In genomic region chr22:20741634-20742581, GRCh38 we compare ENCODE assay signal across 8 cellular contexts. TPM values are rescaled to one million over a fixed set of nuclear protein-coding genes. Genes with fewer than 3 reads are reported as not detected.
A peak's percentile ranks its signal among the peaks of the same experiment; 100 is the strongest.
DNase-seq lines count a peak whose midpoint lies in the region; ATAC-seq and TF ChIP-seq lines count a peak whose summit lies in the region.

No MANE protein-coding gene starts in this region.

- no peaks in the 10 kb centered on the region for H3K79me2 ChIP-seq in hepatocyte

- H3K9me2 ChIP-seq in hepatocyte (replicated peaks; ENCODE audit: insufficient read depth): no peaks in the 10 kb centered on the region

- DNase-seq in A673 (ENCODE audit: low spot score) (peak; percentile 59), GM04504 (ENCODE audit: low read depth) (peak; percentile 3), NCI-H69 (lab: John Stamatoyannopoulos, UW) (peak; percentile 22), hepatocyte (ENCODE audit: low spot score) (peak; percentile 42)
- peak; percentile 8 for DNase-seq in activated effector memory CD4-positive, alpha-beta T cell treated with Interleukin-2 at 50 U/mL for 16 hours
- peak; percentile 24 for DNase-seq in stimulated activated CD4-positive, alpha-beta T cell treated with anti-CD3 and anti-CD28 coated beads, Interleukin-2, amount 100 ng/mL, for 4 hours (ENCODE audit: low read depth)

- no peaks in the 10 kb centered on the region for H4K20me1 ChIP-seq in hepatocyte (ENCODE audit: insufficient read depth, poor library complexity, severe bottlenecking)

- H3K9me3 ChIP-seq in A673 (ENCODE audit: low read depth, low read length, poor library complexity, severe bottlenecking) (peaks cover 7% of the 10 kb centered on the region), hepatocyte (ENCODE audit: low read depth) (peaks cover 8% of the 10 kb centered on the region)

- H3K4me2 ChIP-seq in hepatocyte: no peak overlapping the region

- H3K36me3 ChIP-seq in A673 (ENCODE audit: insufficient read depth, low read length, poor library complexity, severe bottlenecking): peaks cover 11% of the 10 kb centered on the region
- H3K36me3 ChIP-seq in hepatocyte (replicated peaks; ENCODE audit: insufficient read depth, low read depth): no peaks in the 10 kb centered on the region

- TF ChIP-seq CTCF in A673 (conservative IDR thresholded peaks at IDR 0.05; ENCODE audit: low read depth, low read length) (peak; percentile 85), hepatocyte (IDR thresholded peaks at IDR 0.05; ENCODE audit: poor library complexity) (peak; percentile 50)

- no TSS peak for BruUV-seq in A673 (replicated peaks; lab: Mats Ljungman, UMichigan)

- POLR2A ChIA-PET in A673 (lab: Charles Lee; ENCODE audit: low non-redundant PET): no interaction called here

- no peak for ATAC-seq in HG03280 (IDR thresholded peaks at IDR 0.05; ENCODE audit: unreplicated experiment)
- ATAC-seq in GM21528 (IDR thresholded peaks at IDR 0.05; ENCODE audit: low FRiP score, unreplicated experiment): no peak

- H3K4me1 ChIP-seq in A673 (ENCODE audit: insufficient read depth, low read length, poor library complexity, severe bottlenecking): no peaks in the 10 kb centered on the region
- no peaks in the 10 kb centered on the region for H3K4me1 ChIP-seq in hepatocyte (ENCODE audit: insufficient read depth)

- no peaks in the 10 kb centered on the region for H3K27me3 ChIP-seq in A673 (replicated peaks; ENCODE audit: insufficient read depth, low read depth, low read length, poor library complexity)
- H3K27me3 ChIP-seq in hepatocyte: no peaks in the 10 kb centered on the region

- H3K4me3 ChIP-seq in A673 (ENCODE audit: low read depth, low read length, poor library complexity, severe bottlenecking) (no peak overlapping the region), hepatocyte (no peak overlapping the region)

- WGBS in hepatocyte (ENCODE audit: low lambda C conversion rate, missing lambda C conversion rate): 79% methylated on average over 16 of the region's 16 CpGs

- intact Hi-C loops in A673 (cut with micrococcal nuclease; ENCODE audit: unreplicated experiment): no loop called here

- H3K27ac ChIP-seq in A673 (ENCODE audit: low read depth, low read length, poor library complexity, severe bottlenecking) (no peak overlapping the region), hepatocyte (no peak overlapping the region)

- H2AFZ ChIP-seq in hepatocyte: no peak overlapping the region

- CTCF ChIA-PET in A673 (lab: Charles Lee): interaction anchor here (0.6 kb wide), 1 partner anchor 313 kb away, joined by 7 read pairs; no protein-coding TSS in a partner anchor

RNA-seq across cellular contexts. Expression of gene SERPIND1, which starts 32.0 kb away (rescaled TPM):
- total RNA-seq in A673 (2021) (0.15 and 0.19 TPM in 2 replicates), hepatocyte (50.9 and 58.2 TPM in 2 replicates)
- polyA plus RNA-seq in hepatocyte: 30.4 and 56.8 TPM in 2 replicates

Comparison
In these comparisons a context has a peak if more than half of its experiments do, and no peak if none do; other contexts are left out.
1. DNase-seq: peak in every context shown above with its lines; median percentile 59 in A673; 42 in hepatocyte; 24 in stimulated activated CD4-positive, alpha-beta T cell treated with anti-CD3 and anti-CD28 coated beads, Interleukin-2, amount 100 ng/mL, for 4 hours; 22 in NCI-H69; 8 in activated effector memory CD4-positive, alpha-beta T cell treated with Interleukin-2 at 50 U/mL for 16 hours; 3 in GM04504.
2. RNA of gene SERPIND1, which starts 32.0 kb away (total RNA-seq): 50.9 to 58.2 TPM in hepatocyte; 0.15 to 0.19 TPM in A673; every median in the first group is over 10 times any median in the second.